Comparison of ENCODE assay signal across 1 cellular context in the genomic region with DNA sequence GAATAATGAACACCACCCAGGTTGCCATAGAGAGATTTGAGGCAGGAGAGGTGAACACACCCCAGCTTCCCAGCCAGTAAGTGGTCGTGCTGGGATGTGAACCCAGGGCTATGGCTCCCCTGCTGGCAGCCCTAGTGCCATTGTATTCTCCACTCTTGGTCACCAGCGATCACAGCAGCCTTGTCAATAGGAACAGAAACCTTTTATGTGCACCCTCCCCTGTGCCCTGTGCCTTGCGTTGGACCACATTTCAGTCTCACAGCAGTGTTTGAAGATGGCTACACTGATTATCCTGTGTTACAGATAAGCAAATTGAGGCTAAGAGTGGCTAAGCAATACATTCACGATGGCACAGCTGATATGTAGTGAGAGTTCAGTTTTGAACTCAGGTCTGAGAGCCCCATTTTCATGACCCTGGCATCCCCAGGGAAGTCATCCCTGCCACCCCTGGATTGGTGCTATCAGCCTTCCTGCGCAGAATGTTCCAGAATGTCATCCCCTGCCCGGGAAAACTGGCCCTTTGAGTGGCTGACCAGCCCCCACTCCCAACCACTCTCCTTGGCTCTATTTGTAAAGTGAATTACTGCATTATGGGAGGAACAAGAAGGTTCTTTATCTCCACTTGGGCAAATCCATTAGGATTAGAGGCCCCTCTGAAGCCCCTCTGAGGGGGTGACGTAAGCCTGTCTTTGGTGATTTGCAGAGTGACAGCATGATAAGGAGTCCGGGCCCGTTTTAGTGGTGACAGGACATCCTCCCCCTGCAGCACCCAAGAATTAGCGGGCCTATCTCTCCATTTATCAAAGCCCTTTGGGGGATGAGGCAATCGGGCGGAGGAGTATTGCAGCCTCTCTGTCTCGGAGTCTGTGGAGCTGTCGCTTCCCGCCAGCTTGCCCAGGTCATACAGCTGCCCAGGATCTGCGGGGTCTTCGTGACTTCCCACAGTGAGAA.
A peak's percentile ranks its signal among the peaks of the same experiment; 100 is the strongest.
TF ChIP-seq lines count a peak whose summit lies in the region.

No MANE protein-coding gene starts in this region.

TF ChIP-seq in K562, 482 proteins besides CTCF, POLR2A, EP300 and RAD21 (continues in another document):
- TF ChIP-seq ZNF12 (CRISPR knock-in tag; IDR thresholded peaks at IDR 0.05): no peak
- TF ChIP-seq CEBPB (tag; IDR thresholded peaks at IDR 0.05): peak; percentile 82
- TF ChIP-seq, protein P1, sequence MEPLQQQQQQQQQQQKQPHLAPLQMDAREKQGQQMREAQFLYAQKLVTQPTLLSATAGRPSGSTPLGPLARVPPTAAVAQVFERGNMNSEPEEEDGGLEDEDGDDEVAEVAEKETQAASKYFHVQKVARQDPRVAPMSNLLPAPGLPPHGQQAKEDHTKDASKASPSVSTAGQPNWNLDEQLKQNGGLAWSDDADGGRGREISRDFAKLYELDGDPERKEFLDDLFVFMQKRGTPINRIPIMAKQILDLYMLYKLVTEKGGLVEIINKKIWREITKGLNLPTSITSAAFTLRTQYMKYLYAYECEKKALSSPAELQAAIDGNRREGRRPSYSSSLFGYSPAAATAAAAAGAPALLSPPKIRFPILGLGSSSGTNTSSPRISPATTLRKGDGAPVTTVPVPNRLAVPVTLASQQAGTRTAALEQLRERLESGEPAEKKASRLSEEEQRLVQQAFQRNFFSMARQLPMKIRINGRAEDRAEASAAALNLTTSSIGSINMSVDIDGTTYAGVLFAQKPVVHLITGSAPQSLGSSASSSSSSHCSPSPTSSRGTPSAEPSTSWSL (CRISPR knock-in tag; IDR thresholded peaks at IDR 0.05; ENCODE audit: borderline replicate concordance): no peak
- TF ChIP-seq HCFC1 (IDR thresholded peaks at IDR 0.05; ENCODE audit: low read depth, low read length): no peak
- TF ChIP-seq, protein P2, sequence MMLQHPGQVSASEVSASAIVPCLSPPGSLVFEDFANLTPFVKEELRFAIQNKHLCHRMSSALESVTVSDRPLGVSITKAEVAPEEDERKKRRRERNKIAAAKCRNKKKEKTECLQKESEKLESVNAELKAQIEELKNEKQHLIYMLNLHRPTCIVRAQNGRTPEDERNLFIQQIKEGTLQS (IDR thresholded peaks at IDR 0.05): peak; percentile 71
- TF ChIP-seq, protein P2 (CRISPR knock-in tag; conservative IDR thresholded peaks at IDR 0.05): no peak
- TF ChIP-seq ATF7 (IDR thresholded peaks at IDR 0.05): peak; percentile 64; the same call in 1 of the 2 replicates
- TF ChIP-seq JUND (IDR thresholded peaks at IDR 0.05; ENCODE audit: borderline replicate concordance, low read depth, low read length): 0 out of 2 replicates have a peak, but pooled peaks have one; percentile 14
- peak; percentile 54; the same call in 1 of the 3 replicates for TF ChIP-seq JUND (tag; IDR thresholded peaks at IDR 0.05; ENCODE audit: borderline replicate concordance, low read depth, low read length)
- peak; percentile 49 for TF ChIP-seq CEBPG (CRISPR knock-in tag; IDR thresholded peaks at IDR 0.05)
- TF ChIP-seq CEBPG (tag; conservative IDR thresholded peaks at IDR 0.05 in 1 of 2, IDR thresholded peaks at IDR 0.05 in 1 of 2): peak; percentile 88 to 90
- TF ChIP-seq, protein P3, sequence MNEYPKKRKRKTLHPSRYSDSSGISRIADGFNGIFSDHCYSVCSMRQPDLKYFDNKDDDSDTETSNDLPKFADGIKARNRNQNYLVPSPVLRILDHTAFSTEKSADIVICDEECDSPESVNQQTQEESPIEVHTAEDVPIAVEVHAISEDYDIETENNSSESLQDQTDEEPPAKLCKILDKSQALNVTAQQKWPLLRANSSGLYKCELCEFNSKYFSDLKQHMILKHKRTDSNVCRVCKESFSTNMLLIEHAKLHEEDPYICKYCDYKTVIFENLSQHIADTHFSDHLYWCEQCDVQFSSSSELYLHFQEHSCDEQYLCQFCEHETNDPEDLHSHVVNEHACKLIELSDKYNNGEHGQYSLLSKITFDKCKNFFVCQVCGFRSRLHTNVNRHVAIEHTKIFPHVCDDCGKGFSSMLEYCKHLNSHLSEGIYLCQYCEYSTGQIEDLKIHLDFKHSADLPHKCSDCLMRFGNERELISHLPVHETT (CRISPR knock-in tag; conservative IDR thresholded peaks at IDR 0.05 in 1 of 2, IDR thresholded peaks at IDR 0.05 in 1 of 2): no peak
- TF ChIP-seq, protein P4, sequence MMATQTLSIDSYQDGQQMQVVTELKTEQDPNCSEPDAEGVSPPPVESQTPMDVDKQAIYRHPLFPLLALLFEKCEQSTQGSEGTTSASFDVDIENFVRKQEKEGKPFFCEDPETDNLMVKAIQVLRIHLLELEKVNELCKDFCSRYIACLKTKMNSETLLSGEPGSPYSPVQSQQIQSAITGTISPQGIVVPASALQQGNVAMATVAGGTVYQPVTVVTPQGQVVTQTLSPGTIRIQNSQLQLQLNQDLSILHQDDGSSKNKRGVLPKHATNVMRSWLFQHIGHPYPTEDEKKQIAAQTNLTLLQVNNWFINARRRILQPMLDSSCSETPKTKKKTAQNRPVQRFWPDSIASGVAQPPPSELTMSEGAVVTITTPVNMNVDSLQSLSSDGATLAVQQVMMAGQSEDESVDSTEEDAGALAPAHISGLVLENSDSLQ (IDR thresholded peaks at IDR 0.05): peak; percentile 57
- TF ChIP-seq, protein P5, sequence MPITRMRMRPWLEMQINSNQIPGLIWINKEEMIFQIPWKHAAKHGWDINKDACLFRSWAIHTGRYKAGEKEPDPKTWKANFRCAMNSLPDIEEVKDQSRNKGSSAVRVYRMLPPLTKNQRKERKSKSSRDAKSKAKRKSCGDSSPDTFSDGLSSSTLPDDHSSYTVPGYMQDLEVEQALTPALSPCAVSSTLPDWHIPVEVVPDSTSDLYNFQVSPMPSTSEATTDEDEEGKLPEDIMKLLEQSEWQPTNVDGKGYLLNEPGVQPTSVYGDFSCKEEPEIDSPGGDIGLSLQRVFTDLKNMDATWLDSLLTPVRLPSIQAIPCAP (CRISPR knock-in tag; IDR thresholded peaks at IDR 0.05; ENCODE audit: borderline replicate concordance): no peak
- TF ChIP-seq, protein P6, sequence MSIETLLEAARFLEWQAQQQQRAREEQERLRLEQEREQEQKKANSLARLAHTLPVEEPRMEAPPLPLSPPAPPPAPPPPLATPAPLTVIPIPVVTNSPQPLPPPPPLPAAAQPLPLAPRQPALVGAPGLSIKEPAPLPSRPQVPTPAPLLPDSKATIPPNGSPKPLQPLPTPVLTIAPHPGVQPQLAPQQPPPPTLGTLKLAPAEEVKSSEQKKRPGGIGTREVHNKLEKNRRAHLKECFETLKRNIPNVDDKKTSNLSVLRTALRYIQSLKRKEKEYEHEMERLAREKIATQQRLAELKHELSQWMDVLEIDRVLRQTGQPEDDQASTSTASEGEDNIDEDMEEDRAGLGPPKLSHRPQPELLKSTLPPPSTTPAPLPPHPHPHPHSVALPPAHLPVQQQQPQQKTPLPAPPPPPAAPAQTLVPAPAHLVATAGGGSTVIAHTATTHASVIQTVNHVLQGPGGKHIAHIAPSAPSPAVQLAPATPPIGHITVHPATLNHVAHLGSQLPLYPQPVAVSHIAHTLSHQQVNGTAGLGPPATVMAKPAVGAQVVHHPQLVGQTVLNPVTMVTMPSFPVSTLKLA (conservative IDR thresholded peaks at IDR 0.05): no peak
- peak; percentile 23; the same call in 1 of the 2 replicates for TF ChIP-seq ARID1B (IDR thresholded peaks at IDR 0.05)
- TF ChIP-seq, protein P7, sequence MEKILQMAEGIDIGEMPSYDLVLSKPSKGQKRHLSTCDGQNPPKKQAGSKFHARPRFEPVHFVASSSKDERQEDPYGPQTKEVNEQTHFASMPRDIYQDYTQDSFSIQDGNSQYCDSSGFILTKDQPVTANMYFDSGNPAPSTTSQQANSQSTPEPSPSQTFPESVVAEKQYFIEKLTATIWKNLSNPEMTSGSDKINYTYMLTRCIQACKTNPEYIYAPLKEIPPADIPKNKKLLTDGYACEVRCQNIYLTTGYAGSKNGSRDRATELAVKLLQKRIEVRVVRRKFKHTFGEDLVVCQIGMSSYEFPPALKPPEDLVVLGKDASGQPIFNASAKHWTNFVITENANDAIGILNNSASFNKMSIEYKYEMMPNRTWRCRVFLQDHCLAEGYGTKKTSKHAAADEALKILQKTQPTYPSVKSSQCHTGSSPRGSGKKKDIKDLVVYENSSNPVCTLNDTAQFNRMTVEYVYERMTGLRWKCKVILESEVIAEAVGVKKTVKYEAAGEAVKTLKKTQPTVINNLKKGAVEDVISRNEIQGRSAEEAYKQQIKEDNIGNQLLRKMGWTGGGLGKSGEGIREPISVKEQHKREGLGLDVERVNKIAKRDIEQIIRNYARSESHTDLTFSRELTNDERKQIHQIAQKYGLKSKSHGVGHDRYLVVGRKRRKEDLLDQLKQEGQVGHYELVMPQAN (IDR thresholded peaks at IDR 0.05; ENCODE audit: borderline replicate concordance): no peak
- TF ChIP-seq KLF16 (IDR thresholded peaks at IDR 0.05): peak; percentile 14; the same call in 1 of the 2 replicates
- peak; percentile 62 for TF ChIP-seq MEIS2 (IDR thresholded peaks at IDR 0.05; ENCODE audit: partially characterized antibody)
- no peak for TF ChIP-seq FIP1L1 (IDR thresholded peaks at IDR 0.05; ENCODE audit: low read depth, low read length, poor library complexity, severe bottlenecking)
- no peak for TF ChIP-seq MTA3 (IDR thresholded peaks at IDR 0.05; ENCODE audit: borderline replicate concordance)
- TF ChIP-seq, protein P8, sequence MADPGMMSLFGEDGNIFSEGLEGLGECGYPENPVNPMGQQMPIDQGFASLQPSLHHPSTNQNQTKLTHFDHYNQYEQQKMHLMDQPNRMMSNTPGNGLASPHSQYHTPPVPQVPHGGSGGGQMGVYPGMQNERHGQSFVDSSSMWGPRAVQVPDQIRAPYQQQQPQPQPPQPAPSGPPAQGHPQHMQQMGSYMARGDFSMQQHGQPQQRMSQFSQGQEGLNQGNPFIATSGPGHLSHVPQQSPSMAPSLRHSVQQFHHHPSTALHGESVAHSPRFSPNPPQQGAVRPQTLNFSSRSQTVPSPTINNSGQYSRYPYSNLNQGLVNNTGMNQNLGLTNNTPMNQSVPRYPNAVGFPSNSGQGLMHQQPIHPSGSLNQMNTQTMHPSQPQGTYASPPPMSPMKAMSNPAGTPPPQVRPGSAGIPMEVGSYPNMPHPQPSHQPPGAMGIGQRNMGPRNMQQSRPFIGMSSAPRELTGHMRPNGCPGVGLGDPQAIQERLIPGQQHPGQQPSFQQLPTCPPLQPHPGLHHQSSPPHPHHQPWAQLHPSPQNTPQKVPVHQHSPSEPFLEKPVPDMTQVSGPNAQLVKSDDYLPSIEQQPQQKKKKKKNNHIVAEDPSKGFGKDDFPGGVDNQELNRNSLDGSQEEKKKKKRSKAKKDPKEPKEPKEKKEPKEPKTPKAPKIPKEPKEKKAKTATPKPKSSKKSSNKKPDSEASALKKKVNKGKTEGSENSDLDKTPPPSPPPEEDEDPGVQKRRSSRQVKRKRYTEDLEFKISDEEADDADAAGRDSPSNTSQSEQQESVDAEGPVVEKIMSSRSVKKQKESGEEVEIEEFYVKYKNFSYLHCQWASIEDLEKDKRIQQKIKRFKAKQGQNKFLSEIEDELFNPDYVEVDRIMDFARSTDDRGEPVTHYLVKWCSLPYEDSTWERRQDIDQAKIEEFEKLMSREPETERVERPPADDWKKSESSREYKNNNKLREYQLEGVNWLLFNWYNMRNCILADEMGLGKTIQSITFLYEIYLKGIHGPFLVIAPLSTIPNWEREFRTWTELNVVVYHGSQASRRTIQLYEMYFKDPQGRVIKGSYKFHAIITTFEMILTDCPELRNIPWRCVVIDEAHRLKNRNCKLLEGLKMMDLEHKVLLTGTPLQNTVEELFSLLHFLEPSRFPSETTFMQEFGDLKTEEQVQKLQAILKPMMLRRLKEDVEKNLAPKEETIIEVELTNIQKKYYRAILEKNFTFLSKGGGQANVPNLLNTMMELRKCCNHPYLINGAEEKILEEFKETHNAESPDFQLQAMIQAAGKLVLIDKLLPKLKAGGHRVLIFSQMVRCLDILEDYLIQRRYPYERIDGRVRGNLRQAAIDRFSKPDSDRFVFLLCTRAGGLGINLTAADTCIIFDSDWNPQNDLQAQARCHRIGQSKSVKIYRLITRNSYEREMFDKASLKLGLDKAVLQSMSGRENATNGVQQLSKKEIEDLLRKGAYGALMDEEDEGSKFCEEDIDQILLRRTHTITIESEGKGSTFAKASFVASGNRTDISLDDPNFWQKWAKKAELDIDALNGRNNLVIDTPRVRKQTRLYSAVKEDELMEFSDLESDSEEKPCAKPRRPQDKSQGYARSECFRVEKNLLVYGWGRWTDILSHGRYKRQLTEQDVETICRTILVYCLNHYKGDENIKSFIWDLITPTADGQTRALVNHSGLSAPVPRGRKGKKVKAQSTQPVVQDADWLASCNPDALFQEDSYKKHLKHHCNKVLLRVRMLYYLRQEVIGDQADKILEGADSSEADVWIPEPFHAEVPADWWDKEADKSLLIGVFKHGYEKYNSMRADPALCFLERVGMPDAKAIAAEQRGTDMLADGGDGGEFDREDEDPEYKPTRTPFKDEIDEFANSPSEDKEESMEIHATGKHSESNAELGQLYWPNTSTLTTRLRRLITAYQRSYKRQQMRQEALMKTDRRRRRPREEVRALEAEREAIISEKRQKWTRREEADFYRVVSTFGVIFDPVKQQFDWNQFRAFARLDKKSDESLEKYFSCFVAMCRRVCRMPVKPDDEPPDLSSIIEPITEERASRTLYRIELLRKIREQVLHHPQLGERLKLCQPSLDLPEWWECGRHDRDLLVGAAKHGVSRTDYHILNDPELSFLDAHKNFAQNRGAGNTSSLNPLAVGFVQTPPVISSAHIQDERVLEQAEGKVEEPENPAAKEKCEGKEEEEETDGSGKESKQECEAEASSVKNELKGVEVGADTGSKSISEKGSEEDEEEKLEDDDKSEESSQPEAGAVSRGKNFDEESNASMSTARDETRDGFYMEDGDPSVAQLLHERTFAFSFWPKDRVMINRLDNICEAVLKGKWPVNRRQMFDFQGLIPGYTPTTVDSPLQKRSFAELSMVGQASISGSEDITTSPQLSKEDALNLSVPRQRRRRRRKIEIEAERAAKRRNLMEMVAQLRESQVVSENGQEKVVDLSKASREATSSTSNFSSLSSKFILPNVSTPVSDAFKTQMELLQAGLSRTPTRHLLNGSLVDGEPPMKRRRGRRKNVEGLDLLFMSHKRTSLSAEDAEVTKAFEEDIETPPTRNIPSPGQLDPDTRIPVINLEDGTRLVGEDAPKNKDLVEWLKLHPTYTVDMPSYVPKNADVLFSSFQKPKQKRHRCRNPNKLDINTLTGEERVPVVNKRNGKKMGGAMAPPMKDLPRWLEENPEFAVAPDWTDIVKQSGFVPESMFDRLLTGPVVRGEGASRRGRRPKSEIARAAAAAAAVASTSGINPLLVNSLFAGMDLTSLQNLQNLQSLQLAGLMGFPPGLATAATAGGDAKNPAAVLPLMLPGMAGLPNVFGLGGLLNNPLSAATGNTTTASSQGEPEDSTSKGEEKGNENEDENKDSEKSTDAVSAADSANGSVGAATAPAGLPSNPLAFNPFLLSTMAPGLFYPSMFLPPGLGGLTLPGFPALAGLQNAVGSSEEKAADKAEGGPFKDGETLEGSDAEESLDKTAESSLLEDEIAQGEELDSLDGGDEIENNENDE (IDR thresholded peaks at IDR 0.05; ENCODE audit: low read depth, low read length): no peak
- TF ChIP-seq NR2C2 (CRISPR knock-in tag; IDR thresholded peaks at IDR 0.05): no peak
- no peak for TF ChIP-seq NR2C2 (tag; IDR thresholded peaks at IDR 0.05)
- TF ChIP-seq RBM25 (IDR thresholded peaks at IDR 0.05; ENCODE audit: low read depth, low read length, severe bottlenecking): no peak
- 0 out of 2 replicates have a peak, but pooled peaks have one; percentile 16 for TF ChIP-seq GATA2 (CRISPR knock-in tag; IDR thresholded peaks at IDR 0.05)
